17 cellular contexts compared by ENCODE assay signal in genomic region chr4:2604614-2605013, GRCh38.
A peak's percentile ranks its signal among the peaks of the same experiment; 100 is the strongest.
DNase-seq lines count a peak whose midpoint lies in the region; ATAC-seq and TF ChIP-seq lines count a peak whose summit lies in the region.
"Had no signal": no experiment of that assay in that cellular context is flagged by ENCODE, and none has a peak within 500 bp of the region (broad histone marks: within the 10 kb centered on the region; RNA-seq: fewer than 3 reads in every experiment).

No MANE protein-coding gene starts in this region.

- H3K9me3 ChIP-seq in OCI-LY1 (ENCODE audit: low read length) (no peaks in the 10 kb centered on the region), ectodermal cell (ENCODE audit: control insufficient read depth, low read length) (no peaks in the 10 kb centered on the region), neural progenitor cell (ENCODE audit: low read depth) (no peaks in the 10 kb centered on the region), HAP-1 (no peaks in the 10 kb centered on the region)
- H3K9me3 ChIP-seq: MG63 had no signal

- no peaks in the 10 kb centered on the region for H3K27me3 ChIP-seq in OCI-LY1 (ENCODE audit: insufficient read depth, low read length)
- no peaks in the 10 kb centered on the region for H3K27me3 ChIP-seq in ectodermal cell (ENCODE audit: control insufficient read depth, insufficient read depth, low read length, poor library complexity, severe bottlenecking)
- no peaks in the 10 kb centered on the region for H3K27me3 ChIP-seq in neural progenitor cell
- H3K27me3 ChIP-seq in HAP-1 (ENCODE audit: low read depth), result no peaks in the 10 kb centered on the region
- H3K27me3 ChIP-seq: MG63 had no signal

- no peak for ATAC-seq in stimulated activated effector memory CD8-positive, alpha-beta T cell treated with anti-CD3 and anti-CD28 coated beads, Interleukin-12 subunit alpha, Interleukin-12 subunit beta, amount 100 ng/mL, for 72 hours
- ATAC-seq: K562, PC-3 had no signal

- TF ChIP-seq CTCF in OCI-LY1 (IDR thresholded peaks at IDR 0.05; ENCODE audit: low read length) (no peak), neural progenitor cell (IDR thresholded peaks at IDR 0.05) (no peak)

- H3K9me2 ChIP-seq in OCI-LY1 (ENCODE audit: low read depth, low read length), result no peaks in the 10 kb centered on the region

- no peaks in the 10 kb centered on the region for H4K20me1 ChIP-seq in OCI-LY1 (ENCODE audit: insufficient read depth, low read length)
- H4K20me1 ChIP-seq in neural progenitor cell (ENCODE audit: low read depth), result peaks cover 60% of the 10 kb centered on the region

- DNase-seq in NCI-H2171 treated with DMSO at 0.1 percent for 48 hours (lab: John Stamatoyannopoulos, UW), result peak; percentile 33
- DNase-seq in NCI-H2171 (lab: John Stamatoyannopoulos, UW), result no peak
- DNase-seq in neural progenitor cell (ENCODE audit: low spot score), result peak; percentile 53
- no peak for DNase-seq in stimulated activated effector memory CD8-positive, alpha-beta T cell treated with anti-CD3 and anti-CD28 coated beads, Interleukin-12 subunit alpha, Interleukin-12 subunit beta, amount 100 ng/mL, for 72 hours (ENCODE audit: low spot score in 2 of 2)
- no peak for DNase-seq in HAP-1 (ENCODE audit: low spot score in 2 of 2)
- DNase-seq in G401 (ENCODE audit: low spot score), result no peak
- DNase-seq: GDM1, HFFc6, MG63, NCI-H1694 treated with DMSO at 0.1 percent for 48 hours, NCI-H2081 treated with DMSO at 0.1 percent for 48 hours, NCI-H526, PC-3, Right ventricle myocardium superior had no signal

- H3K4me3 ChIP-seq in OCI-LY1 (ENCODE audit: low read depth, low read length, poor library complexity, severe bottlenecking) (no peak overlapping the region), ectodermal cell (ENCODE audit: insufficient read depth, low read depth, low read length) (no peak overlapping the region), neural progenitor cell (no peak overlapping the region), HAP-1 (no peak overlapping the region)
- H3K4me3 ChIP-seq: K562, MG63 had no signal

- H3K9me3 Mint-ChIP-seq in neural progenitor cell, result no peaks in the 10 kb centered on the region
- H3K9me3 Mint-ChIP-seq in stimulated activated effector memory CD8-positive, alpha-beta T cell treated with anti-CD3 and anti-CD28 coated beads, Interleukin-12 subunit alpha, Interleukin-12 subunit beta, amount 100 ng/mL, for 72 hours, result no peaks in the 10 kb centered on the region
- H3K9me3 Mint-ChIP-seq: HFFc6 had no signal

- H3F3A ChIP-seq in OCI-LY1 (ENCODE audit: insufficient read depth, low read length), result no peaks in the 10 kb centered on the region
- peaks cover 5% of the 10 kb centered on the region for H3F3A ChIP-seq in neural progenitor cell (ENCODE audit: low read depth)

- no peak overlapping the region for H2AFZ ChIP-seq in OCI-LY1 (ENCODE audit: low read length)
- no peak overlapping the region for H2AFZ ChIP-seq in neural progenitor cell (replicated peaks)

- no peak overlapping the region for H3K4me3 Mint-ChIP-seq in neural progenitor cell
- H3K4me3 Mint-ChIP-seq in stimulated activated effector memory CD8-positive, alpha-beta T cell treated with anti-CD3 and anti-CD28 coated beads, Interleukin-12 subunit alpha, Interleukin-12 subunit beta, amount 100 ng/mL, for 72 hours, result no peak overlapping the region
- H3K4me3 Mint-ChIP-seq: HFFc6 had no signal

- H3K27me3 Mint-ChIP-seq in neural progenitor cell (ENCODE audit: insufficient read depth, low read depth), result peaks cover under 1% of the 10 kb centered on the region

- in situ Hi-C loops in HAP-1 (cut with MboI; ENCODE audit: low sequenced_read_pairs) (no loop called here), G401 (cut with HindIII; ENCODE audit: low sequenced_read_pairs) (no loop called here)

- 82 to 83% methylated on average over 4 of the region's 4 CpGs for WGBS in ectodermal cell, 2 experiments

- H3K36me3 Mint-ChIP-seq in neural progenitor cell, result peaks cover 16% of the 10 kb centered on the region
- peaks cover 49% of the 10 kb centered on the region for H3K36me3 Mint-ChIP-seq in stimulated activated effector memory CD8-positive, alpha-beta T cell treated with anti-CD3 and anti-CD28 coated beads, Interleukin-12 subunit alpha, Interleukin-12 subunit beta, amount 100 ng/mL, for 72 hours

- H3K4me1 Mint-ChIP-seq in neural progenitor cell, result peaks cover 31% of the 10 kb centered on the region
- peaks cover 27% of the 10 kb centered on the region for H3K4me1 Mint-ChIP-seq in stimulated activated effector memory CD8-positive, alpha-beta T cell treated with anti-CD3 and anti-CD28 coated beads, Interleukin-12 subunit alpha, Interleukin-12 subunit beta, amount 100 ng/mL, for 72 hours

- H3K27ac ChIP-seq in OCI-LY1 (ENCODE audit: low read depth, low read length, poor library complexity, severe bottlenecking) (peak overlapping the region; percentile 32), ectodermal cell (ENCODE audit: insufficient read depth, low read depth, low read length, poor library complexity, severe bottlenecking) (peak overlapping the region; percentile 36), neural progenitor cell (peak overlapping the region; percentile 53)

- H3K9ac ChIP-seq in OCI-LY1 (ENCODE audit: low read length) (no peak overlapping the region), neural progenitor cell (no peak overlapping the region)

- peak overlapping the region; percentile 4 for H3K27ac Mint-ChIP-seq in neural progenitor cell
- H3K27ac Mint-ChIP-seq in stimulated activated effector memory CD8-positive, alpha-beta T cell treated with anti-CD3 and anti-CD28 coated beads, Interleukin-12 subunit alpha, Interleukin-12 subunit beta, amount 100 ng/mL, for 72 hours, result no peak overlapping the region

- peaks cover 56% of the 10 kb centered on the region for H3K4me1 ChIP-seq in OCI-LY1 (ENCODE audit: insufficient read depth, low read length, severe bottlenecking)
- peaks cover 8% of the 10 kb centered on the region for H3K4me1 ChIP-seq in ectodermal cell (ENCODE audit: control insufficient read depth, insufficient read depth, low read length)
- H3K4me1 ChIP-seq in neural progenitor cell, result peaks cover 7% of the 10 kb centered on the region
- H3K4me1 ChIP-seq in HAP-1, result peaks cover 8% of the 10 kb centered on the region

- no peaks in the 10 kb centered on the region for H3K36me3 ChIP-seq in OCI-LY1 (ENCODE audit: insufficient read depth, low read length)
- no peaks in the 10 kb centered on the region for H3K36me3 ChIP-seq in ectodermal cell (ENCODE audit: control insufficient read depth, insufficient read depth, low read length)
- peaks cover 4% of the 10 kb centered on the region for H3K36me3 ChIP-seq in neural progenitor cell
- peaks cover 13% of the 10 kb centered on the region for H3K36me3 ChIP-seq in HAP-1 (replicated peaks)
- H3K36me3 ChIP-seq: MG63 had no signal

- H3K79me2 ChIP-seq in OCI-LY1 (ENCODE audit: insufficient read depth, low read length) (peaks cover 29% of the 10 kb centered on the region), neural progenitor cell (ENCODE audit: low read depth) (peaks cover 99% of the 10 kb centered on the region)

- H3K4me2 ChIP-seq in OCI-LY1 (ENCODE audit: low read length), result peak overlapping the region; percentile 32; the same call in 1 of the 2 replicates
- no peak overlapping the region for H3K4me2 ChIP-seq in neural progenitor cell

Comparison
In these comparisons a context has a peak if more than half of its experiments do, and no peak if none do; other contexts are left out.
1. DNase-seq: peak in NCI-H2171 treated with DMSO at 0.1 percent for 48 hours (single experiment) and neural progenitor cell (single experiment); none in NCI-H2171 (single experiment), stimulated activated effector memory CD8-positive, alpha-beta T cell treated with anti-CD3 and anti-CD28 coated beads, Interleukin-12 subunit alpha, Interleukin-12 subunit beta, amount 100 ng/mL, for 72 hours (0 of 2), HAP-1 (0 of 2) and G401 (single experiment).
2. Peak in every context shown above with its lines, with median percentiles within 50 percentile points of each other: H3K27ac ChIP-seq.